1 cellular context compared by ENCODE assay signal in the genomic region with DNA sequence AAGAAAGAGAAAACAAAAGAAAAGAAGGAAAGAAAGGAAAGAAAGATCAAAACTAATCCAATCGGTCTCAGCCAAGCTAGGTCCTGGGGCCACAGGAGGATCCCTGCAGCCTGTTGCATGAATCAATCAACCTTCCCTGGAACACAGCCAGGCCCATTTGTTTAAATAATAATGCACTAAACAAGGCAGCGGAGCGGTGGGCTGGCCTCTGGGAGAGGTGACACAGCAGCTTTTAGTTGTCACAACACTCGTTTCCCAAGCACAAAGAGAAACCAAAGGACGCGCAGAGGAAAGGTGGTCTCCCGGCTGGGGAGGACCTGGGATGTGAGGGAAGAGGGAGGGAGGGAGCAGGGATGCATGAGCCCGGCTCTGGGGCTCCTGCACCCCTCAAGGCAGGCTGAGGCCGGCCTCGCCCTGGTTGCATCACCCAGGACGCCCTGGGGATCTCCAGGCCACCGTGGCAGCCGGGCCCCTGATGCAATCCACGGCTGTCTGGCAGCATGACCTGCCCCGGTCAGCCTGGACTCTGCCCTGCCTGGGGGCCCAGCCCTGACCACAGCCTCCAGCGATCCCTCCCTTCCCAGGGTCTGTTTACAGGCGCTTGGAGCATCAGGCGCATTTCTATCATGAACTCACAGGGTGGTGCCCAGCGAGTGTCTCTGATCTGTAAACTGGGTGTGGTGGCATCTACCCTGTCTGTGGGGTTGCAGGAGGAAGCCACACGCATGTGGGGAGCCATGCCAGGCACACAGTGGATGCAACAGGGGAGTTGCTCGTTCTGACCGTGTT.
TF ChIP-seq lines count a peak whose summit lies in the region.

No MANE protein-coding gene starts in this region.

TF ChIP-seq in HepG2, 621 proteins besides CTCF, POLR2A, EP300 and RAD21 (continued from another document and continues in another):
- TF ChIP-seq, protein P1, sequence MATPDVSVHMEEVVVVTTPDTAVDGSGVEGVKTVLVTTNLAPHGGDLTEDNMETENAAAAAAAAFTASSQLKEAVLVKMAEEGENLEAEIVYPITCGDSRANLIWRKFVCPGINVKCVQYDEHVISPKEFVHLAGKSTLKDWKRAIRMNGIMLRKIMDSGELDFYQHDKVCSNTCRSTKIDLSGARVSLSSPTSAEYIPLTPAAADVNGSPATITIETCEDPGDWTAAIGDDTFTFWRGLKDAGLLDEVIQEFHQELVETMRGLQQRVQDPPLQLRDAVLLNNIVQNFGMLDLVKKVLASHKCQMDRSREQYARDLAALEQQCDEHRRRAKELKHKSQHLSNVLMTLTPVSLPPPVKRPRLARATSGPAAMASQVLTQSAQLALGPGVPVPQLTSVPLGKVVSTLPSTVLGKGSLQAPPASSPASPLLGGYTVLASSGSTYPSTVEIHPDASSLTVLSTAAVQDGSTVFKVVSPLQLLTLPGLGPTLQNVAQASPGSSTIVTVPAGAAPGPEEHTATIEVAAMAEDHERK (CRISPR knock-in tag; IDR thresholded peaks at IDR 0.05; ENCODE audit: low read depth), result 0 out of 2 replicates have a peak, but pooled peaks have one; percentile 30
- TF ChIP-seq SALL1 (CRISPR knock-in tag; IDR thresholded peaks at IDR 0.05) (peak; percentile 99), KDM1A (CRISPR knock-in tag; IDR thresholded peaks at IDR 0.05) (peak; percentile 61; the same call in 1 of the 2 replicates), ZNF768 (CRISPR knock-in tag; IDR thresholded peaks at IDR 0.05) (peak; percentile 97), ZNF34 (CRISPR knock-in tag; IDR thresholded peaks at IDR 0.05; ENCODE audit: borderline replicate concordance) (peak; percentile 97), ZFP82 (CRISPR knock-in tag; IDR thresholded peaks at IDR 0.05; ENCODE audit: borderline replicate concordance) (no peak), PAWR (CRISPR knock-in tag; IDR thresholded peaks at IDR 0.05; ENCODE audit: borderline replicate concordance) (peak; percentile 40; the same call in 1 of the 2 replicates), GZF1 (CRISPR knock-in tag; IDR thresholded peaks at IDR 0.05) (0 out of 2 replicates have a peak, but pooled peaks have one; percentile 43), KDM4B (CRISPR knock-in tag; IDR thresholded peaks at IDR 0.05) (peak; percentile 99), TGIF2 (CRISPR knock-in tag; IDR thresholded peaks at IDR 0.05) (peak; percentile 76), ZNF101 (CRISPR knock-in tag; IDR thresholded peaks at IDR 0.05; ENCODE audit: borderline replicate concordance, low read depth) (no peak), MYNN (CRISPR knock-in tag; IDR thresholded peaks at IDR 0.05; ENCODE audit: low read depth) (no peak), BORCS8-MEF2B (CRISPR knock-in tag; IDR thresholded peaks at IDR 0.05) (peak; percentile 54; the same call in 1 of the 2 replicates), NR3C1 (CRISPR knock-in tag; IDR thresholded peaks at IDR 0.05) (no peak), SOX6 (IDR thresholded peaks at IDR 0.05) (no peak), SOX6 (CRISPR knock-in tag; IDR thresholded peaks at IDR 0.05) (peak; percentile 96), KAT7 (CRISPR knock-in tag; IDR thresholded peaks at IDR 0.05; ENCODE audit: borderline replicate concordance) (peak; percentile 82; the same call in 1 of the 2 replicates), ZNF264 (CRISPR knock-in tag; IDR thresholded peaks at IDR 0.05) (peak; percentile 66; the same call in 1 of the 2 replicates), ISL2 (CRISPR knock-in tag; IDR thresholded peaks at IDR 0.05) (peak; percentile 77), CHD2 (IDR thresholded peaks at IDR 0.05; ENCODE audit: low read depth, low read length) (no peak), NFYC (CRISPR knock-in tag; IDR thresholded peaks at IDR 0.05) (no peak), JDP2 (CRISPR knock-in tag; IDR thresholded peaks at IDR 0.05; ENCODE audit: borderline replicate concordance) (peak; percentile 30; the same call in 1 of the 2 replicates), ZNF350 (CRISPR knock-in tag; IDR thresholded peaks at IDR 0.05; ENCODE audit: borderline replicate concordance, low read depth) (peak; percentile 97), ZNF547 (CRISPR knock-in tag; IDR thresholded peaks at IDR 0.05) (peak; percentile 83; the same call in 1 of the 2 replicates)
- TF ChIP-seq, protein P2, sequence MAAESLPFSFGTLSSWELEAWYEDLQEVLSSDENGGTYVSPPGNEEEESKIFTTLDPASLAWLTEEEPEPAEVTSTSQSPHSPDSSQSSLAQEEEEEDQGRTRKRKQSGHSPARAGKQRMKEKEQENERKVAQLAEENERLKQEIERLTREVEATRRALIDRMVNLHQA (CRISPR knock-in tag; IDR thresholded peaks at IDR 0.05), result peak; percentile 87; the same call in 1 of the 2 replicates
- TF ChIP-seq, protein P3, sequence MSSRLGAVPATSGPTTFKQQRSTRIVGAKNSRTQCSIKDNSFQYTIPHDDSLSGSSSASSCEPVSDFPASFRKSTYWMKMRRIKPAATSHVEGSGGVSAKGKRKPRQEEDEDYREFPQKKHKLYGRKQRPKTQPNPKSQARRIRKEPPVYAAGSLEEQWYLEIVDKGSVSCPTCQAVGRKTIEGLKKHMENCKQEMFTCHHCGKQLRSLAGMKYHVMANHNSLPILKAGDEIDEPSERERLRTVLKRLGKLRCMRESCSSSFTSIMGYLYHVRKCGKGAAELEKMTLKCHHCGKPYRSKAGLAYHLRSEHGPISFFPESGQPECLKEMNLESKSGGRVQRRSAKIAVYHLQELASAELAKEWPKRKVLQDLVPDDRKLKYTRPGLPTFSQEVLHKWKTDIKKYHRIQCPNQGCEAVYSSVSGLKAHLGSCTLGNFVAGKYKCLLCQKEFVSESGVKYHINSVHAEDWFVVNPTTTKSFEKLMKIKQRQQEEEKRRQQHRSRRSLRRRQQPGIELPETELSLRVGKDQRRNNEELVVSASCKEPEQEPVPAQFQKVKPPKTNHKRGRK (CRISPR knock-in tag; IDR thresholded peaks at IDR 0.05), result peak; percentile 98
- TF ChIP-seq, protein P4, sequence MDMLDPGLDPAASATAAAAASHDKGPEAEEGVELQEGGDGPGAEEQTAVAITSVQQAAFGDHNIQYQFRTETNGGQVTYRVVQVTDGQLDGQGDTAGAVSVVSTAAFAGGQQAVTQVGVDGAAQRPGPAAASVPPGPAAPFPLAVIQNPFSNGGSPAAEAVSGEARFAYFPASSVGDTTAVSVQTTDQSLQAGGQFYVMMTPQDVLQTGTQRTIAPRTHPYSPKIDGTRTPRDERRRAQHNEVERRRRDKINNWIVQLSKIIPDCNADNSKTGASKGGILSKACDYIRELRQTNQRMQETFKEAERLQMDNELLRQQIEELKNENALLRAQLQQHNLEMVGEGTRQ (IDR thresholded peaks at IDR 0.05; ENCODE audit: low read depth, low read length), result no peak
- TF ChIP-seq, protein P4 (CRISPR knock-in tag; IDR thresholded peaks at IDR 0.05; ENCODE audit: borderline replicate concordance), result 0 out of 2 replicates have a peak, but pooled peaks have one; percentile 14
- TF ChIP-seq, protein P5, sequence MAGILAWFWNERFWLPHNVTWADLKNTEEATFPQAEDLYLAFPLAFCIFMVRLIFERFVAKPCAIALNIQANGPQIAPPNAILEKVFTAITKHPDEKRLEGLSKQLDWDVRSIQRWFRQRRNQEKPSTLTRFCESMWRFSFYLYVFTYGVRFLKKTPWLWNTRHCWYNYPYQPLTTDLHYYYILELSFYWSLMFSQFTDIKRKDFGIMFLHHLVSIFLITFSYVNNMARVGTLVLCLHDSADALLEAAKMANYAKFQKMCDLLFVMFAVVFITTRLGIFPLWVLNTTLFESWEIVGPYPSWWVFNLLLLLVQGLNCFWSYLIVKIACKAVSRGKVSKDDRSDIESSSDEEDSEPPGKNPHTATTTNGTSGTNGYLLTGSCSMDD (CRISPR knock-in tag; IDR thresholded peaks at IDR 0.05), result no peak
- TF ChIP-seq, protein P6, sequence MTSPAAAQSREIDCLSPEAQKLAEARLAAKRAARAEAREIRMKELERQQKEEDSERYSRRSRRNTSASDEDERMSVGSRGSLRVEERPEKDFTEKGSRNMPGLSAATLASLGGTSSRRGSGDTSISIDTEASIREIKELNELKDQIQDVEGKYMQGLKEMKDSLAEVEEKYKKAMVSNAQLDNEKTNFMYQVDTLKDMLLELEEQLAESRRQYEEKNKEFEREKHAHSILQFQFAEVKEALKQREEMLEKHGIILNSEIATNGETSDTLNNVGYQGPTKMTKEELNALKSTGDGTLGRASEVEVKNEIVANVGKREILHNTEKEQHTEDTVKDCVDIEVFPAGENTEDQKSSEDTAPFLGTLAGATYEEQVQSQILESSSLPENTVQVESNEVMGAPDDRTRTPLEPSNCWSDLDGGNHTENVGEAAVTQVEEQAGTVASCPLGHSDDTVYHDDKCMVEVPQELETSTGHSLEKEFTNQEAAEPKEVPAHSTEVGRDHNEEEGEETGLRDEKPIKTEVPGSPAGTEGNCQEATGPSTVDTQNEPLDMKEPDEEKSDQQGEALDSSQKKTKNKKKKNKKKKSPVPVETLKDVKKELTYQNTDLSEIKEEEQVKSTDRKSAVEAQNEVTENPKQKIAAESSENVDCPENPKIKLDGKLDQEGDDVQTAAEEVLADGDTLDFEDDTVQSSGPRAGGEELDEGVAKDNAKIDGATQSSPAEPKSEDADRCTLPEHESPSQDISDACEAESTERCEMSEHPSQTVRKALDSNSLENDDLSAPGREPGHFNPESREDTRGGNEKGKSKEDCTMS (CRISPR knock-in tag; conservative IDR thresholded peaks at IDR 0.05), result no peak; the same call in 1 of the 2 replicates
- TF ChIP-seq, protein P7, sequence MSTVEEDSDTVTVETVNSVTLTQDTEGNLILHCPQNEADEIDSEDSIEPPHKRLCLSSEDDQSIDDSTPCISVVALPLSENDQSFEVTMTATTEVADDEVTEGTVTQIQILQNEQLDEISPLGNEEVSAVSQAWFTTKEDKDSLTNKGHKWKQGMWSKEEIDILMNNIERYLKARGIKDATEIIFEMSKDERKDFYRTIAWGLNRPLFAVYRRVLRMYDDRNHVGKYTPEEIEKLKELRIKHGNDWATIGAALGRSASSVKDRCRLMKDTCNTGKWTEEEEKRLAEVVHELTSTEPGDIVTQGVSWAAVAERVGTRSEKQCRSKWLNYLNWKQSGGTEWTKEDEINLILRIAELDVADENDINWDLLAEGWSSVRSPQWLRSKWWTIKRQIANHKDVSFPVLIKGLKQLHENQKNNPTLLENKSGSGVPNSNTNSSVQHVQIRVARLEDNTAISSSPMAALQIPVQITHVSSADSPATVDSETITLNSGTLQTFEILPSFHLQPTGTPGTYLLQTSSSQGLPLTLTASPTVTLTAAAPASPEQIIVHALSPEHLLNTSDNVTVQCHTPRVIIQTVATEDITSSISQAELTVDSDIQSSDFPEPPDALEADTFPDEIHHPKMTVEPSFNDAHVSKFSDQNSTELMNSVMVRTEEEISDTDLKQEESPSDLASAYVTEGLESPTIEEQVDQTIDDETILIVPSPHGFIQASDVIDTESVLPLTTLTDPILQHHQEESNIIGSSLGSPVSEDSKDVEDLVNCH (CRISPR knock-in tag; IDR thresholded peaks at IDR 0.05), result no peak
- TF ChIP-seq, protein P8, sequence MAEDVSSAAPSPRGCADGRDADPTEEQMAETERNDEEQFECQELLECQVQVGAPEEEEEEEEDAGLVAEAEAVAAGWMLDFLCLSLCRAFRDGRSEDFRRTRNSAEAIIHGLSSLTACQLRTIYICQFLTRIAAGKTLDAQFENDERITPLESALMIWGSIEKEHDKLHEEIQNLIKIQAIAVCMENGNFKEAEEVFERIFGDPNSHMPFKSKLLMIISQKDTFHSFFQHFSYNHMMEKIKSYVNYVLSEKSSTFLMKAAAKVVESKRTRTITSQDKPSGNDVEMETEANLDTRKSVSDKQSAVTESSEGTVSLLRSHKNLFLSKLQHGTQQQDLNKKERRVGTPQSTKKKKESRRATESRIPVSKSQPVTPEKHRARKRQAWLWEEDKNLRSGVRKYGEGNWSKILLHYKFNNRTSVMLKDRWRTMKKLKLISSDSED (CRISPR knock-in tag; IDR thresholded peaks at IDR 0.05), result no peak
- TF ChIP-seq, protein P9, sequence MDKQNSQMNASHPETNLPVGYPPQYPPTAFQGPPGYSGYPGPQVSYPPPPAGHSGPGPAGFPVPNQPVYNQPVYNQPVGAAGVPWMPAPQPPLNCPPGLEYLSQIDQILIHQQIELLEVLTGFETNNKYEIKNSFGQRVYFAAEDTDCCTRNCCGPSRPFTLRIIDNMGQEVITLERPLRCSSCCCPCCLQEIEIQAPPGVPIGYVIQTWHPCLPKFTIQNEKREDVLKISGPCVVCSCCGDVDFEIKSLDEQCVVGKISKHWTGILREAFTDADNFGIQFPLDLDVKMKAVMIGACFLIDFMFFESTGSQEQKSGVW (CRISPR knock-in tag; IDR thresholded peaks at IDR 0.05; ENCODE audit: borderline replicate concordance), result no peak
- TF ChIP-seq, protein P10, sequence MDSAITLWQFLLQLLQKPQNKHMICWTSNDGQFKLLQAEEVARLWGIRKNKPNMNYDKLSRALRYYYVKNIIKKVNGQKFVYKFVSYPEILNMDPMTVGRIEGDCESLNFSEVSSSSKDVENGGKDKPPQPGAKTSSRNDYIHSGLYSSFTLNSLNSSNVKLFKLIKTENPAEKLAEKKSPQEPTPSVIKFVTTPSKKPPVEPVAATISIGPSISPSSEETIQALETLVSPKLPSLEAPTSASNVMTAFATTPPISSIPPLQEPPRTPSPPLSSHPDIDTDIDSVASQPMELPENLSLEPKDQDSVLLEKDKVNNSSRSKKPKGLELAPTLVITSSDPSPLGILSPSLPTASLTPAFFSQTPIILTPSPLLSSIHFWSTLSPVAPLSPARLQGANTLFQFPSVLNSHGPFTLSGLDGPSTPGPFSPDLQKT (CRISPR knock-in tag; IDR thresholded peaks at IDR 0.05; ENCODE audit: borderline replicate concordance), result no peak
- TF ChIP-seq, protein P11, sequence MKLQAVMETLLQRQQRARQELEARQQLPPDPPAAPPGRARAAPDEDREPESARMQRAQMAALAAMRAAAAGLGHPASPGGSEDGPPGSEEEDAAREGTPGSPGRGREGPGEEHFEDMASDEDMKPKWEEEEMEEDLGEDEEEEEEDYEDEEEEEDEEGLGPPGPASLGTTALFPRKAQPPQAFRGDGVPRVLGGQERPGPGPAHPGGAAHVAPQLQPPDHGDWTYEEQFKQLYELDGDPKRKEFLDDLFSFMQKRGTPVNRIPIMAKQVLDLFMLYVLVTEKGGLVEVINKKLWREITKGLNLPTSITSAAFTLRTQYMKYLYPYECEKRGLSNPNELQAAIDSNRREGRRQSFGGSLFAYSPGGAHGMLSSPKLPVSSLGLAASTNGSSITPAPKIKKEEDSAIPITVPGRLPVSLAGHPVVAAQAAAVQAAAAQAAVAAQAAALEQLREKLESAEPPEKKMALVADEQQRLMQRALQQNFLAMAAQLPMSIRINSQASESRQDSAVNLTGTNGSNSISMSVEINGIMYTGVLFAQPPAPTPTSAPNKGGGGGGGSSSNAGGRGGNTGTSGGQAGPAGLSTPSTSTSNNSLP (IDR thresholded peaks at IDR 0.05; ENCODE audit: low read depth, low read length), result peak; percentile 50
